In genomic region chr7:91007371-91007770, GRCh38 we compare ENCODE assay signal across 26 cellular contexts.
"Had no signal": no experiment of that assay in that cellular context is flagged by ENCODE, and none has a peak within 500 bp of the region (broad histone marks: within the 10 kb centered on the region; RNA-seq: fewer than 3 reads in every experiment).

No MANE protein-coding gene starts in this region.

- H3K9me3 ChIP-seq: gastrocnemius medialis, neutrophil, prostate gland, right atrium auricular region, stomach, testis, upper lobe of right lung, uterus had no signal

- H3K36me3 Mint-ChIP-seq: naive thymus-derived CD8-positive, alpha-beta T cell had no signal

- H3K27ac ChIP-seq: gastrocnemius medialis, heart left ventricle, hepatocyte, neutrophil, prostate gland, right atrium auricular region, stomach, testis, tibial nerve, upper lobe of right lung, uterus had no signal

- H3K4me1 ChIP-seq: gastrocnemius medialis, heart left ventricle, prostate gland, right atrium auricular region, stomach, testis, tibial nerve, upper lobe of right lung, uterus had no signal

- DNase-seq: dorsolateral prefrontal cortex; effector CD4-positive, alpha-beta T cell; gastrocnemius medialis; heart left ventricle; kidney; mesendoderm; midbrain; naive thymus-derived CD8-positive, alpha-beta T cell; stimulated activated CD4-positive, alpha-beta T cell treated with anti-CD3 and anti-CD28 coated beads, Interleukin-12 subunit alpha, Interleukin-12 subunit beta, amount 100 ng/mL, for 4 hours; stimulated activated CD4-positive, alpha-beta T cell treated with anti-CD3 and anti-CD28 coated beads, Interleukin-1b, Interleukin-23, amount 100 ng/mL, for 48 hours; stimulated activated CD4-positive, alpha-beta T cell treated with anti-CD3 and anti-CD28 coated beads, Interleukin-4, amount 100 ng/mL, for 1 hour; stimulated activated CD8-positive, alpha-beta memory T cell treated with anti-CD3 and anti-CD28 coated beads, Interleukin-4, amount 100 ng/mL, for 48 hours; stimulated activated naive CD4-positive, alpha-beta T cell treated with Interleukin-2 at 50 U/mL for 16 hours; stomach; testis; upper lobe of right lung; uterus had no signal

- H3K27ac Mint-ChIP-seq: naive thymus-derived CD8-positive, alpha-beta T cell had no signal

- H3K79me2 ChIP-seq: hepatocyte had no signal

- H2AFZ ChIP-seq: hepatocyte had no signal

- H3K4me1 Mint-ChIP-seq: naive thymus-derived CD8-positive, alpha-beta T cell had no signal

- H3K4me2 ChIP-seq: hepatocyte, smooth muscle cell had no signal

- H3K27me3 ChIP-seq: dorsolateral prefrontal cortex, gastrocnemius medialis, heart left ventricle, hepatocyte, neutrophil, right atrium auricular region, stomach, testis, tibial nerve, upper lobe of right lung, uterus had no signal

- ATAC-seq: gastrocnemius medialis; heart left ventricle; left lobe of liver; naive thymus-derived CD8-positive, alpha-beta T cell; sciatic nerve; upper lobe of right lung had no signal

- H3K4me3 Mint-ChIP-seq: naive thymus-derived CD8-positive, alpha-beta T cell; neural crest cell had no signal
